Comparison of ENCODE assay signal across 32 cellular contexts in the genomic region with DNA sequence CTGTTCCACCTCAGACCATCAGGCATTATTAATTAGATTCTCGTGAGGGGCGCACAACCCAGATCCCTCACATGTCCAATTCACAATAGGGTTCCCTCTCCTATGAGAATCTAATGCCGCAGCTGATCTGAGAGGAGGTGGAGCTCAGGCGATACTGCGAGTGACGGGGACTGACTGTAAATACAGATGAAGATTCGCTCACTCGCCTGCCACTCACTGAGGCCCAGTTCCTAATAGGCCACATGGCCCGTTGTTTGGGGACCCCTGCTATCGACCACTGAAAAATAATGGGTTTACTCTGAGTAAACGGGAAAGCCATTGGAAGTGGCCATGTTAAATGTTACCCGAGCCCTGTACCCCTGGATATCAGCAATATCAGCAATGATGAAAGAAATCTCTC.
"Had no signal": no experiment of that assay in that cellular context is flagged by ENCODE, and none has a peak within 500 bp of the region (broad histone marks: within the 10 kb centered on the region; RNA-seq: fewer than 3 reads in every experiment).

No MANE protein-coding gene starts in this region.

- H3K27ac ChIP-seq: brain microvascular endothelial cell, coronary artery, esophagus muscularis mucosa, foreskin keratinocyte, gastrocnemius medialis, heart left ventricle had no signal

- H3K36me3 Mint-ChIP-seq: activated naive CD8-positive, alpha-beta T cell had no signal

- H3K4me1 ChIP-seq: esophagus muscularis mucosa, foreskin keratinocyte, gastrocnemius medialis, heart left ventricle had no signal

- DNase-seq: activated CD4-positive, alpha-beta T cell treated with anti-CD3 and anti-CD28 coated beads for 1 hour; activated CD4-positive, alpha-beta T cell treated with anti-CD3 and anti-CD28 coated beads for 4 hours; activated CD4-positive, alpha-beta T cell treated with anti-CD3 and anti-CD28 coated beads, Interleukin-2, amount 50 U/mL, for 1 hour; activated CD4-positive, alpha-beta T cell treated with anti-CD3 and anti-CD28 coated beads, Interleukin-2, amount 50 U/mL, for 48 hours; activated CD8-positive, alpha-beta memory T cell treated with anti-CD3 and anti-CD28 coated beads for 24 hours; activated CD8-positive, alpha-beta T cell treated with anti-CD3 and anti-CD28 coated beads for 36 hours; activated effector memory CD4-positive, alpha-beta T cell treated with Interleukin-2 at 50 U/mL for 16 hours; activated gamma-delta T cell treated with Interleukin-2 at 50 U/mL for 16 hours; activated naive CD4-positive, alpha-beta T cell treated with anti-CD3 and anti-CD28 coated beads, Interleukin-2, amount 50 U/mL, for 16 hours; activated naive CD4-positive, alpha-beta T cell treated with Interleukin-2 at 50 U/mL for 16 hours; activated T-cell treated with anti-CD3 and anti-CD28 coated beads, Interleukin-2, amount 50 U/mL, for 4 hours; amniotic stem cell; anterior cingulate cortex; brain microvascular endothelial cell; dermis blood vessel endothelial cell; effector CD4-positive, alpha-beta T cell; effector memory CD8-positive, alpha-beta T cell; erythroblast; foreskin keratinocyte; gastrocnemius medialis; glutamatergic neuron; heart left ventricle; T-helper 17 cell; T1000 had no signal

- H3K4me1 Mint-ChIP-seq: activated T-helper 17 cell treated with anti-CD3 and anti-CD28 coated beads, Interleukin-2, amount 50 U/mL, for 72 hours; central memory CD8-positive, alpha-beta T cell; T-helper 17 cell had no signal

- H3K27ac Mint-ChIP-seq: activated CD8-positive, alpha-beta T cell treated with anti-CD3 and anti-CD28 coated beads for 36 hours; activated naive CD8-positive, alpha-beta T cell; activated T-helper 17 cell treated with anti-CD3 and anti-CD28 coated beads, Interleukin-2, amount 50 U/mL, for 72 hours; effector memory CD8-positive, alpha-beta T cell; T-helper 17 cell; T-helper 2 cell treated with Interferon-gamma antibody and Interleukin-4, amounts not matched to agents 5 μg/mL and 100 μg/mL, for 36 hours had no signal

- ATAC-seq: activated CD8-positive, alpha-beta T cell treated with anti-CD3 and anti-CD28 coated beads for 36 hours; activated T-cell treated with anti-CD3 and anti-CD28 coated beads, Interleukin-2, amount 50 U/mL, for 4 hours; activated T-helper 17 cell treated with anti-CD3 and anti-CD28 coated beads, Interleukin-2, amount 50 U/mL, for 72 hours; effector memory CD8-positive, alpha-beta T cell; foreskin keratinocyte; gastrocnemius medialis; heart left ventricle; T-helper 17 cell had no signal

- H3K27me3 Mint-ChIP-seq: central memory CD8-positive, alpha-beta T cell; effector memory CD8-positive, alpha-beta T cell had no signal

- H3K36me3 ChIP-seq: brain microvascular endothelial cell, esophagus muscularis mucosa, gastrocnemius medialis, heart left ventricle had no signal

- H3K9me3 Mint-ChIP-seq: activated CD8-positive, alpha-beta T cell treated with anti-CD3 and anti-CD28 coated beads for 36 hours; activated T-cell treated with anti-CD3 and anti-CD28 coated beads, Interleukin-2, amount 50 U/mL, for 4 hours; T-helper 2 cell treated with Interferon-gamma antibody and Interleukin-4, amounts not matched to agents 5 μg/mL and 100 μg/mL, for 36 hours had no signal

- H3K27me3 ChIP-seq: brain microvascular endothelial cell, esophagus muscularis mucosa, foreskin keratinocyte, gastrocnemius medialis had no signal

- FAIRE-seq: astrocyte, bronchial epithelial cell had no signal

- H3K4me3 Mint-ChIP-seq: activated CD8-positive, alpha-beta T cell treated with anti-CD3 and anti-CD28 coated beads for 36 hours; activated naive CD8-positive, alpha-beta T cell; activated T-cell treated with anti-CD3 and anti-CD28 coated beads, Interleukin-2, amount 50 U/mL, for 4 hours; activated T-helper 17 cell treated with anti-CD3 and anti-CD28 coated beads, Interleukin-2, amount 50 U/mL, for 72 hours; central memory CD8-positive, alpha-beta T cell; effector memory CD8-positive, alpha-beta T cell; T-helper 17 cell; T-helper 2 cell treated with Interferon-gamma antibody and Interleukin-4, amounts not matched to agents 5 μg/mL and 100 μg/mL, for 36 hours had no signal

- H3K4me3 ChIP-seq: coronary artery, esophagus muscularis mucosa, gastrocnemius medialis, heart left ventricle had no signal

- H3K9me3 ChIP-seq: esophagus muscularis mucosa, gastrocnemius medialis, heart left ventricle had no signal
